In genomic region chr22:45764051-45764450, GRCh38 we compare ENCODE assay signal across 17 cellular contexts.
DNase-seq lines count a peak whose midpoint lies in the region; ATAC-seq and TF ChIP-seq lines count a peak whose summit lies in the region.
"Had no signal": no experiment of that assay in that cellular context is flagged by ENCODE, and none has a peak within 500 bp of the region (broad histone marks: within the 10 kb centered on the region; RNA-seq: fewer than 3 reads in every experiment).

No MANE protein-coding gene starts in this region.

- ATAC-seq in HG03175 (IDR thresholded peaks at IDR 0.05; ENCODE audit: unreplicated experiment), result no peak
- ATAC-seq: Panc1 had no signal

- H3K9me3 ChIP-seq in SU-DHL-6 (ENCODE audit: insufficient read depth, low read length) (no peaks in the 10 kb centered on the region), iPS-18a (ENCODE audit: control insufficient read depth, low read depth, low read length) (no peaks in the 10 kb centered on the region)

- peaks cover 40% of the 10 kb centered on the region for H3K4me1 ChIP-seq in iPS-18a (ENCODE audit: control insufficient read depth, low read depth, low read length)

- H3K27ac Mint-ChIP-seq in Calu3 (ENCODE audit: unreplicated experiment), result peak overlapping the region; percentile 17
- peak overlapping the region; percentile 2 for H3K27ac Mint-ChIP-seq in neural crest cell (ENCODE audit: unreplicated experiment)
- H3K27ac Mint-ChIP-seq: CD4-positive, alpha-beta memory T cell had no signal

- TF ChIP-seq CTCF in Calu3 (IDR thresholded peaks at IDR 0.05; ENCODE audit: unreplicated experiment) (no peak), SU-DHL-6 (IDR thresholded peaks at IDR 0.05; ENCODE audit: insufficient read depth, low read length, poor library complexity, severe bottlenecking) (no peak), neural crest cell (conservative IDR thresholded peaks at IDR 0.05) (no peak)

- H3K27me3 ChIP-seq in SU-DHL-6 (ENCODE audit: low read length) (no peaks in the 10 kb centered on the region), iPS-18a (ENCODE audit: control insufficient read depth, insufficient read depth, low read length) (no peaks in the 10 kb centered on the region)

- H3K9me3 Mint-ChIP-seq in Calu3 (ENCODE audit: low read depth, unreplicated experiment), result no peaks in the 10 kb centered on the region
- no peaks in the 10 kb centered on the region for H3K9me3 Mint-ChIP-seq in neural crest cell
- H3K9me3 Mint-ChIP-seq: CD4-positive, alpha-beta memory T cell had no signal

- H3K9me2 ChIP-seq in SU-DHL-6 (replicated peaks; ENCODE audit: insufficient read depth, low read length), result no peaks in the 10 kb centered on the region

- H3K4me3 Mint-ChIP-seq in Calu3 (ENCODE audit: low read depth, unreplicated experiment) (no peak overlapping the region), neural crest cell (no peak overlapping the region)
- H3K4me3 Mint-ChIP-seq: CD4-positive, alpha-beta memory T cell had no signal

- H3F3A ChIP-seq in SU-DHL-6 (ENCODE audit: insufficient read depth), result peaks cover 32% of the 10 kb centered on the region

- H3K4me2 ChIP-seq in SU-DHL-6 (ENCODE audit: low read depth, low read length, poor library complexity, severe bottlenecking), result no peak overlapping the region

- no peak overlapping the region for H3K4me3 ChIP-seq in SU-DHL-6 (ENCODE audit: insufficient read depth, low read length, poor library complexity, severe bottlenecking)
- H3K4me3 ChIP-seq in iPS-18a (ENCODE audit: low read length), result no peak overlapping the region
- H3K4me3 ChIP-seq: GM23248 had no signal

- H3K4me1 Mint-ChIP-seq in Calu3 (ENCODE audit: low read depth, unreplicated experiment) (peaks cover 11% of the 10 kb centered on the region), neural crest cell (peaks cover 31% of the 10 kb centered on the region)

- H3K36me3 Mint-ChIP-seq in Calu3 (ENCODE audit: insufficient read depth, unreplicated experiment) (peaks cover 31% of the 10 kb centered on the region), neural crest cell (ENCODE audit: low read depth) (peaks cover 17% of the 10 kb centered on the region)

- intact Hi-C loops in Calu3 (cut with micrococcal nuclease; ENCODE audit: unreplicated experiment), result no loop called here

- H3K36me3 ChIP-seq in SU-DHL-6 (ENCODE audit: low read length) (no peaks in the 10 kb centered on the region), iPS-18a (ENCODE audit: control insufficient read depth, low read depth, low read length) (no peaks in the 10 kb centered on the region)

- DNase-seq in Calu3, result no peak
- no peak for DNase-seq in neural crest cell (ENCODE audit: low read depth, low spot score)
- DNase-seq in COLO668 (lab: John Stamatoyannopoulos, UW; ENCODE audit: unreplicated experiment), result no peak
- DNase-seq in cerebellum (ENCODE audit: low spot score), result no peak
- DNase-seq in retina, result no peak
- DNase-seq: CD4-positive, alpha-beta memory T cell; DMS79; GM23248; KG1; NCI-H1048; NCI-H146; NCI-H2081 treated with DMSO at 0.1 percent for 48 hours; NCI-H510A treated with DMSO at 0.1 percent for 48 hours had no signal

- H3K27me3 Mint-ChIP-seq in Calu3 (ENCODE audit: unreplicated experiment), result no peaks in the 10 kb centered on the region
- no peaks in the 10 kb centered on the region for H3K27me3 Mint-ChIP-seq in neural crest cell (ENCODE audit: low read depth)
- H3K27me3 Mint-ChIP-seq: CD4-positive, alpha-beta memory T cell had no signal

- no peak overlapping the region for H2AFZ ChIP-seq in SU-DHL-6 (ENCODE audit: low read depth, low read length, severe bottlenecking)
- H2AFZ ChIP-seq: GM23248 had no signal

- CTCF ChIA-PET in Calu3 (lab: Charles Lee), result interaction anchor here (0.9 kb wide), 1 partner anchor 422 kb away, joined by 4 read pairs; no protein-coding TSS in a partner anchor

- no TSS peak for BruUV-seq in Calu3 (replicated peaks; lab: Mats Ljungman, UMichigan)

- H3K79me2 ChIP-seq in SU-DHL-6 (ENCODE audit: insufficient read depth, low read length), result peaks cover 45% of the 10 kb centered on the region

- H3K27ac ChIP-seq in SU-DHL-6 (ENCODE audit: low read depth, low read length) (peak overlapping the region; percentile 100), iPS-18a (ENCODE audit: low read length) (peak overlapping the region; percentile 9)
- H3K27ac ChIP-seq: GM23248 had no signal

- no peak overlapping the region for H3K9ac ChIP-seq in SU-DHL-6 (ENCODE audit: low read length)
- no peak overlapping the region for H3K9ac ChIP-seq in iPS-18a (ENCODE audit: low read length)
- H3K9ac ChIP-seq: GM23248 had no signal

- H4K20me1 ChIP-seq in SU-DHL-6 (ENCODE audit: low read depth, low read length), result no peaks in the 10 kb centered on the region
